In the genomic region with DNA sequence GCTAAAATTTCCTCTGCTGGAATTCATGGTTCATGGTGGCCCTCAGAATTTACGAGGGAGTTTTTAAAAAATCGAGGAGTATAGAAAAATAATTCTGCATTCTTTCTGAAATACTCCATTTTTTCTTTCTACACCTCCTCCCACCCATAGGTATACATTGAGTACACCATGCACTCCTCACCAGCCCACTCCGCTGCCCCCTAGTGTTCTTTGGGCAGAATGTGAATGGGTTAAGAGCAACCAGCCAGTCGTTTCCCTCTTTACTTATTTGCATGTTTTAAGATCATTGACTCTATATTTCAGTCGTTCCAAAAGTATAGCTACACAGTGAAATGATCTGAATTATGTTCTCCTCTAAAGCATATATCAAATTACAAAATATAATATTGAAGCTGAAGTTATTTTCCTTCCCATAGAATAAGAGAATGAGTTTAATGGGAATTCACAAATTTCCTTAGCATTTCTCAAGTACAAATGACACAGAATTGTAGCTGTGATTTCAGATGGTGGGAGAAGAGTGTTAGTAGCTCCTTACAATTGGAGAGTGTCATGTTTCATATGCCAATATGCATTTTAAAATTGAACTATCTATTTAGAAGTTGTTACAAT, we compare ENCODE assay signal across 9 cellular contexts.
A peak's percentile ranks its signal among the peaks of the same experiment; 100 is the strongest.
DNase-seq lines count a peak whose midpoint lies in the region; ATAC-seq and TF ChIP-seq lines count a peak whose summit lies in the region.
"Had no signal": no experiment of that assay in that cellular context is flagged by ENCODE, and none has a peak within 500 bp of the region (broad histone marks: within the 10 kb centered on the region; RNA-seq: fewer than 3 reads in every experiment).

No MANE protein-coding gene starts in this region.

- no peak overlapping the region for H2AFZ ChIP-seq in parathyroid adenoma

- no peaks in the 10 kb centered on the region for H3K27me3 ChIP-seq in parathyroid adenoma (ENCODE audit: control insufficient read depth, insufficient read depth, low read length)

- DNase-seq in NCI-H1092 treated with DMSO at 0.1 percent for 48 hours (lab: John Stamatoyannopoulos, UW) (peak; percentile 15), NCI-H1092 (lab: John Stamatoyannopoulos, UW) (no peak), NCI-H2227 treated with DMSO at 0.1 percent for 48 hours (lab: John Stamatoyannopoulos, UW) (peak; percentile 9), cerebellar cortex (ENCODE audit: low spot score) (peak; percentile 5)
- DNase-seq: naive B cell had no signal

- ATAC-seq in HG02623 (IDR thresholded peaks at IDR 0.05; ENCODE audit: unreplicated experiment) (peak; percentile 83), HG03457 (IDR thresholded peaks at IDR 0.05; ENCODE audit: unreplicated experiment) (no peak), GM21381 (IDR thresholded peaks at IDR 0.05; ENCODE audit: unreplicated experiment) (no peak)

- no peaks in the 10 kb centered on the region for H3K4me1 ChIP-seq in parathyroid adenoma

- H3K79me2 ChIP-seq in parathyroid adenoma: no peaks in the 10 kb centered on the region

- no peaks in the 10 kb centered on the region for H3K36me3 ChIP-seq in parathyroid adenoma (ENCODE audit: control insufficient read depth, insufficient read depth, low read length)

- no peaks in the 10 kb centered on the region for H3K9me3 ChIP-seq in parathyroid adenoma (ENCODE audit: control insufficient read depth, low read length)

- no peak overlapping the region for H3K9ac ChIP-seq in parathyroid adenoma

- no peak overlapping the region for H3K4me2 ChIP-seq in parathyroid adenoma (ENCODE audit: low read length)

- peak; percentile 34 for TF ChIP-seq CTCF in parathyroid adenoma (IDR thresholded peaks at IDR 0.05)

- H3K27ac ChIP-seq in parathyroid adenoma: no peak overlapping the region

- no peak overlapping the region for H3K4me3 ChIP-seq in parathyroid adenoma (ENCODE audit: low read depth, low read length)
